In the genomic region with DNA sequence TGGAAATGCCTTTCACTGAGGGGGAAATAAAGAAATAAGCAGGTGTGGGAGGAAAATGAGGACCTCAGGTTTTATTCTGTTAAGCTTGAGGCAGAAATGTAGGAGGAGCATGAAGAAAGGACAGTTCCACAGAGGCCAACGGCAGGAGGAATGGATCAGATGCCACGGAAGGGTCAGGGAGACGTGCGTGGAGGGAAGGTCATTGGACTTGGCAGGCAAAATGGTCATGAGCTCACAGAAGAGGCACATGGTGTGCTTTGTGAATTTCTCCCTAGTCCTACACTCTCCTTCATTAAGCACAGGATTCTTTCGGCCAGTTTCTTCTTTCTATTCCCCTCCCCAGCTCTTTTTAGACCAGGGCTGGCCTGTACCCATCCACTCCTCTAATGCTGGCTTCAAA, we compare ENCODE assay signal across 23 cellular contexts. TPM values are rescaled to one million over a fixed set of nuclear protein-coding genes. Genes with fewer than 3 reads are reported as not detected.
DNase-seq lines count a peak whose midpoint lies in the region; ATAC-seq, FAIRE-seq and TF ChIP-seq lines count a peak whose summit lies in the region.
"Had no signal": no experiment of that assay in that cellular context is flagged by ENCODE, and none has a peak within 500 bp of the region (broad histone marks: within the 10 kb centered on the region; RNA-seq: fewer than 3 reads in every experiment).

No MANE protein-coding gene starts in this region.

- H3K4me3 ChIP-seq in astrocyte (ENCODE audit: insufficient read depth, low read depth, low read length) (no peak overlapping the region), mesenchymal stem cell (ENCODE audit: insufficient read depth in 1 of 2, low read depth in 1 of 2, low read length in 2 of 2) (no peak overlapping the region), tibial artery (peak overlapping the region; percentile 6 to 25)
- H3K4me3 ChIP-seq: HAP-1, hepatocyte had no signal

- H3K4me2 ChIP-seq in astrocyte (ENCODE audit: low read length): no peak overlapping the region
- H3K4me2 ChIP-seq in mesenchymal stem cell (ENCODE audit: low read length, poor library complexity, severe bottlenecking): no peak overlapping the region
- H3K4me2 ChIP-seq: hepatocyte had no signal

- H3K9me3 Mint-ChIP-seq in astrocyte (ENCODE audit: unreplicated experiment): peaks cover 13% of the 10 kb centered on the region
- H3K9me3 Mint-ChIP-seq: activated CD4-positive, alpha-beta memory T cell treated with anti-CD3 and anti-CD28 coated beads for 36 hours; dendritic cell treated with granulocyte-macrophage colony-stimulating factor and Interleukin-4, amounts not matched to agents 40 ng/mL and 50 ng/mL, for 4 days had no signal

- no peaks in the 10 kb centered on the region for H3K9me3 ChIP-seq in astrocyte (ENCODE audit: insufficient read depth, low read depth, low read length)
- H3K9me3 ChIP-seq in mesenchymal stem cell (ENCODE audit: control insufficient read depth, low read length): peaks cover 6% of the 10 kb centered on the region
- H3K9me3 ChIP-seq in tibial artery: no peaks in the 10 kb centered on the region
- H3K9me3 ChIP-seq: HAP-1 had no signal

- peaks cover 3% of the 10 kb centered on the region for H3K36me3 Mint-ChIP-seq in astrocyte (ENCODE audit: low read depth, unreplicated experiment)
- H3K36me3 Mint-ChIP-seq: activated CD4-positive, alpha-beta memory T cell treated with anti-CD3 and anti-CD28 coated beads for 36 hours; CD4-positive, CD25-positive, alpha-beta regulatory T cell; immature natural killer cell had no signal

- no peak overlapping the region for H3K4me3 Mint-ChIP-seq in astrocyte (ENCODE audit: unreplicated experiment)
- H3K4me3 Mint-ChIP-seq: activated CD4-positive, alpha-beta memory T cell treated with anti-CD3 and anti-CD28 coated beads for 36 hours; CD4-positive, CD25-positive, alpha-beta regulatory T cell; dendritic cell treated with granulocyte-macrophage colony-stimulating factor and Interleukin-4, amounts not matched to agents 40 ng/mL and 50 ng/mL, for 4 days; immature natural killer cell; WTC11 had no signal

- WGBS in mesenchymal stem cell: 95% methylated on average over 5 of the region's 5 CpGs

- H4K8ac ChIP-seq in mesenchymal stem cell (ENCODE audit: low read length): no peak overlapping the region

- H2BK15ac ChIP-seq in mesenchymal stem cell (ENCODE audit: low read depth, poor library complexity, severe bottlenecking): no peak overlapping the region

- H3K18ac ChIP-seq in mesenchymal stem cell (ENCODE audit: low read depth in 1 of 2, low read length in 2 of 2): no peak overlapping the region

- H2BK5ac ChIP-seq in mesenchymal stem cell (ENCODE audit: low read depth, low read length, poor library complexity, severe bottlenecking): no peak overlapping the region

- peaks cover 13% of the 10 kb centered on the region for H3K27me3 Mint-ChIP-seq in astrocyte (ENCODE audit: low read depth, unreplicated experiment)
- H3K27me3 Mint-ChIP-seq: CD4-positive, CD25-positive, alpha-beta regulatory T cell had no signal

- H3K27ac ChIP-seq in astrocyte (ENCODE audit: low read depth, low read length) (peak overlapping the region; percentile 65), mesenchymal stem cell (ENCODE audit: low read length, poor library complexity, severe bottlenecking) (no peak overlapping the region), tibial artery (peak overlapping the region; percentile 83 to 84)
- H3K27ac ChIP-seq: hepatocyte had no signal

- no peaks in the 10 kb centered on the region for H3K79me1 ChIP-seq in mesenchymal stem cell (replicated peaks; ENCODE audit: low read length, poor library complexity, severe bottlenecking)

- peak overlapping the region; percentile 21 for H3K9ac ChIP-seq in astrocyte (ENCODE audit: low read length)
- H3K9ac ChIP-seq in mesenchymal stem cell (ENCODE audit: low read length): peak overlapping the region; percentile 82

- peak overlapping the region in 1 of 2 experiments; percentile 8 for H3K23ac ChIP-seq in mesenchymal stem cell (ENCODE audit: low read length in 2 of 2)

- no peak overlapping the region for H2BK12ac ChIP-seq in mesenchymal stem cell (ENCODE audit: low read length in 2 of 2)

- H3K4me1 Mint-ChIP-seq in astrocyte (ENCODE audit: low read depth, unreplicated experiment): peaks cover 1% of the 10 kb centered on the region
- H3K4me1 Mint-ChIP-seq: CD4-positive, CD25-positive, alpha-beta regulatory T cell; immature natural killer cell had no signal

- no peak overlapping the region for H3K14ac ChIP-seq in mesenchymal stem cell (ENCODE audit: low read length in 2 of 2)

- H3K4me1 ChIP-seq in astrocyte (ENCODE audit: insufficient read depth, low read length) (peaks cover 35% of the 10 kb centered on the region), mesenchymal stem cell (ENCODE audit: control insufficient read depth, insufficient read depth, low read depth, low read length) (no peaks in the 10 kb centered on the region), tibial artery (peaks cover 3 to 59% (median 37%) of the 10 kb centered on the region in 4 donors)
- H3K4me1 ChIP-seq: HAP-1 had no signal

- peak; percentile 80 for ATAC-seq in Right ventricle myocardium superior (ENCODE audit: poor library complexity)
- ATAC-seq in HG03280 (IDR thresholded peaks at IDR 0.05; ENCODE audit: unreplicated experiment): no peak
- ATAC-seq: WTC11 had no signal

- no peak overlapping the region for H3K27ac Mint-ChIP-seq in astrocyte (ENCODE audit: unreplicated experiment)
- H3K27ac Mint-ChIP-seq: activated CD4-positive, alpha-beta memory T cell treated with anti-CD3 and anti-CD28 coated beads for 36 hours; CD4-positive, CD25-positive, alpha-beta regulatory T cell; dendritic cell treated with granulocyte-macrophage colony-stimulating factor and Interleukin-4, amounts not matched to agents 40 ng/mL and 50 ng/mL, for 4 days; immature natural killer cell; WTC11 had no signal

- TF ChIP-seq CTCF in astrocyte (IDR thresholded peaks at IDR 0.05; ENCODE audit: insufficient read depth, low read depth, low read length) (no peak), tibial artery (IDR thresholded peaks at IDR 0.05) (no peak)

- FAIRE-seq in astrocyte (lab: Jason Lieb, UNC): peak; percentile 45

- no peak for DNase-seq in astrocyte (ENCODE audit: low read depth)
- peak; percentile 43 for DNase-seq in Right ventricle myocardium superior
- DNase-seq in mesenchymal stem cell: no peak
- peak; percentile 50 to 76 for DNase-seq in tibial artery
- no peak for DNase-seq in midbrain (lab: John Stamatoyannopoulos, UW)
- DNase-seq in KG1 (lab: John Stamatoyannopoulos, UW): no peak
- no peak for DNase-seq in Kasumi-1 (lab: John Stamatoyannopoulos, UW)
- DNase-seq: activated CD4-positive, alpha-beta memory T cell treated with anti-CD3 and anti-CD28 coated beads for 36 hours; activated effector memory CD4-positive, alpha-beta T cell treated with Interleukin-2 at 50 U/mL for 16 hours; CD4-positive, CD25-positive, alpha-beta regulatory T cell; DMS 273 treated with DMSO at 0.1 percent for 48 hours; immature natural killer cell; mammary epithelial cell; NCI-H1417 treated with DMSO at 0.1 percent for 48 hours; NCI-H2107; NCI-H524; nucleus accumbens; retina had no signal

- H2BK120ac ChIP-seq in mesenchymal stem cell (ENCODE audit: low read depth, low read length): no peak overlapping the region

- H3K27me3 ChIP-seq in astrocyte (ENCODE audit: insufficient read depth, low read length) (no peaks in the 10 kb centered on the region), mesenchymal stem cell (ENCODE audit: control insufficient read depth in 1 of 2, insufficient read depth in 1 of 2, low read length in 2 of 2) (no peaks in the 10 kb centered on the region), tibial artery (no peaks in the 10 kb centered on the region)
- H3K27me3 ChIP-seq: hepatocyte had no signal

- intact Hi-C loops in Right ventricle myocardium superior (cut with DNase I): no loop called here
- intact Hi-C loops in tibial artery (cut with DNase I; ENCODE audit: low total_unique reads): no loop called here

- H4K20me1 ChIP-seq in astrocyte (ENCODE audit: insufficient read depth, low read length): no peaks in the 10 kb centered on the region

- no peak overlapping the region for H3K4ac ChIP-seq in mesenchymal stem cell (ENCODE audit: low read depth in 1 of 2, low read length in 2 of 2)

- H2AK5ac ChIP-seq in mesenchymal stem cell (ENCODE audit: low read length, severe bottlenecking): no peak overlapping the region

- H2AFZ ChIP-seq in astrocyte (ENCODE audit: low read depth, low read length): no peak overlapping the region
- no peak overlapping the region for H2AFZ ChIP-seq in mesenchymal stem cell (ENCODE audit: low read depth, low read length)
- H2AFZ ChIP-seq: hepatocyte had no signal

- no peak overlapping the region for H4K91ac ChIP-seq in mesenchymal stem cell (ENCODE audit: low read length)

- no peaks in the 10 kb centered on the region for H3K36me3 ChIP-seq in astrocyte (ENCODE audit: insufficient read depth, low read length)
- no peaks in the 10 kb centered on the region for H3K36me3 ChIP-seq in mesenchymal stem cell (ENCODE audit: control insufficient read depth in 1 of 2, insufficient read depth in 2 of 2, low read depth in 1 of 2, low read length in 2 of 2)
- no peaks in the 10 kb centered on the region for H3K36me3 ChIP-seq in tibial artery
- H3K36me3 ChIP-seq: HAP-1 had no signal

- no peaks in the 10 kb centered on the region for H3K79me2 ChIP-seq in astrocyte (ENCODE audit: insufficient read depth, low read length)
- H3K79me2 ChIP-seq: hepatocyte had no signal

RNA-seq across cellular contexts. Expression of a gene that starts 32.5 kb away (rescaled TPM):
- total RNA-seq in astrocyte: 0.99 and 2.5 TPM in 2 replicates
- 75.6 TPM for total RNA-seq in Right ventricle myocardium superior
- polyA plus RNA-seq in mesenchymal stem cell (2013, experiment 1 of 2): 5.7 TPM
- polyA plus RNA-seq in mesenchymal stem cell (2013, experiment 2 of 2): 5.6 TPM
- total RNA-seq: activated CD4-positive, alpha-beta memory T cell treated with anti-CD3 and anti-CD28 coated beads for 36 hours; CD4-positive, CD25-positive, alpha-beta regulatory T cell had no signal
- polyA plus RNA-seq: CD4-positive, CD25-positive, alpha-beta regulatory T cell; immature natural killer cell had no signal

Comparison
In these comparisons a context has a peak if more than half of its experiments do, and no peak if none do; other contexts are left out.
1. DNase-seq: peak in Right ventricle myocardium superior (single experiment) and tibial artery (2 of 2); none in astrocyte (single experiment), mesenchymal stem cell (single experiment), midbrain (single experiment), KG1 (single experiment) and Kasumi-1 (0 of 2).
2. H3K4me3 ChIP-seq: peak in tibial artery (2 of 2); none in astrocyte (single experiment) and mesenchymal stem cell (0 of 2).
3. RNA of a gene that starts 32.5 kb away (total RNA-seq): 75.6 TPM in Right ventricle myocardium superior (single experiment); 0.99 to 2.5 TPM in astrocyte; every median in the first group is over 10 times any median in the second.